ENCODE assay signal across 17 cellular contexts in genomic region chr14:100141133-100141497, GRCh38. TPM values are rescaled to one million over a fixed set of nuclear protein-coding genes. Genes with fewer than 3 reads are reported as not detected.
DNase-seq lines count a peak whose midpoint lies in the region; ATAC-seq and TF ChIP-seq lines count a peak whose summit lies in the region.
"Had no signal": no experiment of that assay in that cellular context is flagged by ENCODE, and none has a peak within 500 bp of the region (broad histone marks: within the 10 kb centered on the region; RNA-seq: fewer than 3 reads in every experiment).

No MANE protein-coding gene starts in this region.

- H3K9ac ChIP-seq in neuronal stem cell (ENCODE audit: low read depth, low read length, poor library complexity): peak overlapping the region; percentile 82

- H3K4ac ChIP-seq in neuronal stem cell (ENCODE audit: low read length): no peak overlapping the region

- no peak overlapping the region for H2BK15ac ChIP-seq in neuronal stem cell (ENCODE audit: low read length)

- H3K9me3 ChIP-seq in esophagus muscularis mucosa (no peaks in the 10 kb centered on the region), neuronal stem cell (replicated peaks in 1 of 2; ENCODE audit: control insufficient read depth in 2 of 2, insufficient read depth in 1 of 2, low read depth in 1 of 2, low read length in 2 of 2) (no peaks in the 10 kb centered on the region)
- H3K9me3 ChIP-seq: MG63, thoracic aorta had no signal

- H3K36me3 ChIP-seq in esophagus muscularis mucosa: peaks cover 0 to 47% (median 17%) of the 10 kb centered on the region in 4 donors
- H3K36me3 ChIP-seq in neuronal stem cell (replicated peaks in 1 of 2; ENCODE audit: control insufficient read depth in 2 of 2, insufficient read depth in 2 of 2, low read length in 2 of 2): peaks cover 10 to 59% of the 10 kb centered on the region in 2 donors
- H3K36me3 ChIP-seq: MG63, thoracic aorta had no signal

- H3K4me3 Mint-ChIP-seq in natural killer cell: no peak overlapping the region
- no peak overlapping the region for H3K4me3 Mint-ChIP-seq in natural killer cell treated with Interleukin-12 subunit alpha and Interleukin-12 subunit beta and Interleukin-15 and Interleukin-18, amount 100 ng/mL, for 72 hours
- H3K4me3 Mint-ChIP-seq: CD4-positive, alpha-beta memory T cell had no signal

- no peak for DNase-seq in natural killer cell
- DNase-seq in natural killer cell treated with Interleukin-12 subunit alpha and Interleukin-12 subunit beta and Interleukin-15 and Interleukin-18, amount 100 ng/mL, for 72 hours (ENCODE audit: low spot score): no peak
- no peak for DNase-seq in esophagus muscularis mucosa (ENCODE audit: extremely low spot score)
- no peak for DNase-seq in neuronal stem cell (ENCODE audit: low spot score)
- no peak for DNase-seq in AG08395 (ENCODE audit: low spot score)
- no peak for DNase-seq in NCI-H2227 (lab: John Stamatoyannopoulos, UW; ENCODE audit: unreplicated experiment)
- DNase-seq: ACHN; activated CD4-positive, CD25-positive, alpha-beta regulatory T cell; amniotic stem cell; CD4-positive, alpha-beta memory T cell; DND-41; MG63; stimulated activated CD4-positive, alpha-beta T cell treated with anti-CD3 and anti-CD28 coated beads, Interleukin-4, amount 100 ng/mL, for 24 hours had no signal

- 78% methylated on average over 3 of the region's 6 CpGs for WGBS in esophagus muscularis mucosa
- no CpG with 5 or more reads among the region's 6 CpGs for WGBS in neuronal stem cell (ENCODE audit: extremely low coverage in 2 of 2, insufficient read length in 2 of 2, insufficient replicate concordance in 1 of 2), 2 donors

- H3K27me3 ChIP-seq in esophagus muscularis mucosa (no peaks in the 10 kb centered on the region), neuronal stem cell (ENCODE audit: control insufficient read depth in 3 of 3, insufficient read depth in 3 of 3, low read depth in 1 of 3, low read length in 3 of 3) (no peaks in the 10 kb centered on the region)
- H3K27me3 ChIP-seq: MG63 had no signal

- TF ChIP-seq POLR2A in esophagus muscularis mucosa (IDR thresholded peaks at IDR 0.05; ENCODE audit: low read depth): no peak

- H3K4me1 Mint-ChIP-seq in natural killer cell: peaks cover 0 to 8% of the 10 kb centered on the region in 2 donors
- H3K4me1 Mint-ChIP-seq in natural killer cell treated with Interleukin-12 subunit alpha and Interleukin-12 subunit beta and Interleukin-15 and Interleukin-18, amount 100 ng/mL, for 72 hours (ENCODE audit: low read depth in 2 of 2): peaks cover 0 to 8% of the 10 kb centered on the region in 2 donors

- H3K36me3 Mint-ChIP-seq in natural killer cell: no peaks in the 10 kb centered on the region
- H3K36me3 Mint-ChIP-seq in natural killer cell treated with Interleukin-12 subunit alpha and Interleukin-12 subunit beta and Interleukin-15 and Interleukin-18, amount 100 ng/mL, for 72 hours: no peaks in the 10 kb centered on the region

- H3K4me2 ChIP-seq in neuronal stem cell (ENCODE audit: insufficient read depth, low read length, poor library complexity, severe bottlenecking): no peak overlapping the region

- no peak for TF ChIP-seq CTCF in natural killer cell (IDR thresholded peaks at IDR 0.05)
- TF ChIP-seq CTCF in esophagus muscularis mucosa (IDR thresholded peaks at IDR 0.05): no peak

- no peak overlapping the region for H2BK12ac ChIP-seq in neuronal stem cell (ENCODE audit: low read length)

- no peak overlapping the region for H4K91ac ChIP-seq in neuronal stem cell (ENCODE audit: low read depth, low read length, poor library complexity)

- no peak overlapping the region for H3K23ac ChIP-seq in neuronal stem cell (ENCODE audit: low read depth, low read length, poor library complexity)

- H3K27me3 Mint-ChIP-seq in natural killer cell (ENCODE audit: low read depth in 2 of 2): no peaks in the 10 kb centered on the region
- H3K27me3 Mint-ChIP-seq in natural killer cell treated with Interleukin-12 subunit alpha and Interleukin-12 subunit beta and Interleukin-15 and Interleukin-18, amount 100 ng/mL, for 72 hours: no peaks in the 10 kb centered on the region
- H3K27me3 Mint-ChIP-seq: CD4-positive, alpha-beta memory T cell had no signal

- H3K4me3 ChIP-seq in esophagus muscularis mucosa (no peak overlapping the region), neuronal stem cell (ENCODE audit: low read length in 2 of 2) (peak overlapping the region in 1 of 2 donors; percentile 59)
- H3K4me3 ChIP-seq: MG63, thoracic aorta had no signal

- no peak overlapping the region for H3K14ac ChIP-seq in neuronal stem cell (ENCODE audit: low read length)

- H3K27ac ChIP-seq in esophagus muscularis mucosa (replicated peaks in 1 of 4): peak overlapping the region; percentile 50 to 75 (median 56)
- no peak overlapping the region for H3K27ac ChIP-seq in neuronal stem cell (replicated peaks; ENCODE audit: low read length)
- H3K27ac ChIP-seq: thoracic aorta had no signal

- no peak overlapping the region for H2AFZ ChIP-seq in neuronal stem cell (ENCODE audit: low read length)

- intact Hi-C loops in natural killer cell (cut with micrococcal nuclease) (no loop called here), esophagus muscularis mucosa (cut with DNase I) (no loop called here)

- no peak overlapping the region for H2BK120ac ChIP-seq in neuronal stem cell (ENCODE audit: low read depth, low read length)

- no peaks in the 10 kb centered on the region for H3K9me3 Mint-ChIP-seq in natural killer cell
- H3K9me3 Mint-ChIP-seq in natural killer cell treated with Interleukin-12 subunit alpha and Interleukin-12 subunit beta and Interleukin-15 and Interleukin-18, amount 100 ng/mL, for 72 hours: no peaks in the 10 kb centered on the region

- H3K27ac Mint-ChIP-seq in natural killer cell: peak overlapping the region; percentile 29 to 64
- H3K27ac Mint-ChIP-seq in natural killer cell treated with Interleukin-12 subunit alpha and Interleukin-12 subunit beta and Interleukin-15 and Interleukin-18, amount 100 ng/mL, for 72 hours: no peak overlapping the region

- TF ChIP-seq EP300 in esophagus muscularis mucosa (IDR thresholded peaks at IDR 0.05): no peak

- H3K79me1 ChIP-seq in neuronal stem cell (ENCODE audit: low read depth, low read length): no peaks in the 10 kb centered on the region

- H3K4me1 ChIP-seq in esophagus muscularis mucosa (peaks cover 31 to 41% (median 37%) of the 10 kb centered on the region in 4 donors), neuronal stem cell (ENCODE audit: control insufficient read depth in 2 of 2, insufficient read depth in 1 of 2, low read depth in 1 of 2, low read length in 2 of 2) (peaks cover 0 to 9% of the 10 kb centered on the region in 2 donors)

- ATAC-seq in natural killer cell (no peak), GM18511 (IDR thresholded peaks at IDR 0.05; ENCODE audit: unreplicated experiment) (no peak), HG03135 (IDR thresholded peaks at IDR 0.05; ENCODE audit: unreplicated experiment) (no peak)
- no peak for ATAC-seq in natural killer cell treated with Interleukin-12 subunit alpha and Interleukin-12 subunit beta and Interleukin-15 and Interleukin-18, amount 100 ng/mL, for 72 hours

- H3K18ac ChIP-seq in neuronal stem cell (ENCODE audit: low read length): peak overlapping the region; percentile 89

- H2AK5ac ChIP-seq in neuronal stem cell (ENCODE audit: low read depth, low read length): peak overlapping the region; percentile 77

- H2BK5ac ChIP-seq in neuronal stem cell (ENCODE audit: low read length): peak overlapping the region; percentile 10

- H4K8ac ChIP-seq in neuronal stem cell (ENCODE audit: low read depth, low read length): no peak overlapping the region

RNA-seq across cellular contexts. Expression of gene DEGS2, which starts 18.3 kb away (rescaled TPM):
- total RNA-seq in natural killer cell (1 to 10 TPM in 2 of 3 donors, under 1 TPM in 1; 0.60 to 7.1 (median 4.4) TPM), esophagus muscularis mucosa (under 1 TPM in 3 of 4 donors, not detected in 1; 0.06 to 0.33 (median 0.11) TPM)
- total RNA-seq in natural killer cell treated with Interleukin-12 subunit alpha and Interleukin-12 subunit beta and Interleukin-15 and Interleukin-18, amount 100 ng/mL, for 72 hours: under 1 TPM in 1 of 2 donors, not detected in 1; 0.33 TPM
- polyA plus RNA-seq in neuronal stem cell (2013, experiment 1 of 2): 0.11 TPM
- 0.07 TPM for polyA plus RNA-seq in neuronal stem cell (2013, experiment 2 of 2)
- total RNA-seq: H7 had no signal

Comparison
In these comparisons a context has a peak if more than half of its experiments do, and no peak if none do; other contexts are left out.
1. H3K27ac Mint-ChIP-seq: peak in natural killer cell (2 of 2); none in natural killer cell treated with Interleukin-12 subunit alpha and Interleukin-12 subunit beta and Interleukin-15 and Interleukin-18, amount 100 ng/mL, for 72 hours (0 of 2).